ENCODE assay signal across 1 cellular context in the genomic region with DNA sequence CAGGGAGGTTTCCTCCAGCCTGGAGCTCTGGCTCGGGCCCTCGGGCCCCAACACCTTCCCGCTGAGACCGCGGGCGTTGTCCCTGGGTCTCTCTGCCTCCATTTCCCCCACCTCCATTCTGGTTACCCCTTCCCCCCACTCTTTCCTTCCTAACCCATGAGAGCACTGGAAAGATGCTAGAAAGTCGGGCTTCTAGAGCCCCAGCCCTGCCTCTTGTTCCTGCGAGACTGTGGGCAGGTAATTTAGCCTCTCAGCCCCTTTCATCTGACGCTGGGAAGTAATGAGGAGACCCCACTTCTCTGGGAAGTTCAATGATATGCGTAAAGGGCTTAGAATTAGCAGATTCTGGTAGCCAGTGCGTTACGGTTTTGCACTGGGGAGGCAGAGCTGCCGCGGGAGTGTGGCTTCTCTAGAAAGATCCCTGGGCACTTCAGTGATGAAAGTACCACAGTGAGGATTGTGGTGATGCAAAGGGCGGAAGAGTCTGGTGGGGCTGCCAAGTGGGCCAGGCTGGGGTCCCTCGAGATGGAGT.
TF ChIP-seq lines count a peak whose summit lies in the region.

No MANE protein-coding gene starts in this region.

TF ChIP-seq in HepG2, 621 proteins besides CTCF, POLR2A, EP300 and RAD21:
- TF ChIP-seq ARID4A (CRISPR knock-in tag; IDR thresholded peaks at IDR 0.05; ENCODE audit: borderline replicate concordance) (no peak), ZNF629 (CRISPR knock-in tag; conservative IDR thresholded peaks at IDR 0.05) (no peak), EZH2 (conservative IDR thresholded peaks at IDR 0.05; ENCODE audit: low read depth, low read length) (peak; percentile 99), CENPBD1 (CRISPR knock-in tag; IDR thresholded peaks at IDR 0.05; ENCODE audit: borderline replicate concordance, low read depth) (no peak), MYC (CRISPR knock-in tag; IDR thresholded peaks at IDR 0.05; ENCODE audit: borderline replicate concordance) (0 out of 2 replicates have a peak, but pooled peaks have one; percentile 15)
